ENCODE assay signal across 9 cellular contexts in the genomic region with DNA sequence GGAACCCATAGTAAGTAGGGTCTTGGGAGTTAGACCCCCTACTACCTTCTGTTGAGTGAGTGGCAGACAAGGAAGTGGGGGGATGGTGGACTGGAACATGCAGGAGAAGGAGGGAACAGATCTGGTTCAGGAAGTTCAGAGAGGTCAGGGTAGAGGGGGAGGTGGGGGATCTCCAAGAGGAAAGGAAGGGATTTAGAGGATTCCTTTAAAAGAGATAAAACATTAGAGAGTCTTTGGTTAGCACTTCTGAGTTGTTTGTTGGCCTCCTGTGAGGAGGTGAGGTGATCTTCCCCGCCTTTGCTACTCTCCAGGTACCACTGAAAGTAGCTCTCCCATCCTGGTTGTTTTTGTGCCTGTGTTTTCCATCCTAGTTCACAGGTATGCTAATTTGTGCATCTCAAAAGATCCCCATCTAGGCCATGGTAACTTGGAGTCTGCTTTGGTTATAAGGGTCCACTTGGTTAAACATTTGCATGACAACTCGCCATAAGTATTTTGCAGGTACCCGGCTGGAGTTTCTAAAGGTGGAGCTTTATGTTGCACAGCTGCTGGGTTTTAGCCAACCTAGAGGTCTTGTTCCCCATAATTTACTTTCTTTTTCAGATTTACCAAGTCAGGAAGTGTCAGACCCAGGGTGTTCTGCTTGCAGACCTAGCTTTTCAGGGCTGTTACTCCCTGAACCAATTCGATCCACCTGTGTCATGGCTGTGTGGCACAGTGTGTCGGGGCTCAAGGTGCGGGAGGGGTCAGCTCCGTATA.
DNase-seq lines count a peak whose midpoint lies in the region; ATAC-seq and TF ChIP-seq lines count a peak whose summit lies in the region.
"Had no signal": no experiment of that assay in that cellular context is flagged by ENCODE, and none has a peak within 500 bp of the region (broad histone marks: within the 10 kb centered on the region; RNA-seq: fewer than 3 reads in every experiment).

No MANE protein-coding gene starts in this region.

- H3K27me3 ChIP-seq in CD8-positive, alpha-beta memory T cell (ENCODE audit: insufficient read depth, low read length, poor library complexity, severe bottlenecking): no peaks in the 10 kb centered on the region
- no peaks in the 10 kb centered on the region for H3K27me3 ChIP-seq in neural progenitor cell
- no peaks in the 10 kb centered on the region for H3K27me3 ChIP-seq in body of pancreas
- H3K27me3 ChIP-seq in brain microvascular endothelial cell (replicated peaks): no peaks in the 10 kb centered on the region

- no peaks in the 10 kb centered on the region for H3K79me2 ChIP-seq in neural progenitor cell (ENCODE audit: low read depth)

- peaks cover 0 to 4% of the 10 kb centered on the region in 2 donors for H3K27me3 Mint-ChIP-seq in CD8-positive, alpha-beta memory T cell
- H3K27me3 Mint-ChIP-seq in T-helper 17 cell (no peaks in the 10 kb centered on the region), neural progenitor cell (ENCODE audit: insufficient read depth, low read depth) (peaks cover 3% of the 10 kb centered on the region)

- no peaks in the 10 kb centered on the region for H3K9me3 ChIP-seq in CD8-positive, alpha-beta memory T cell (ENCODE audit: low read length)
- H3K9me3 ChIP-seq in T-helper 17 cell (ENCODE audit: control insufficient read depth, low read length, poor library complexity, severe bottlenecking) (no peaks in the 10 kb centered on the region), neural progenitor cell (ENCODE audit: low read depth) (no peaks in the 10 kb centered on the region), body of pancreas (no peaks in the 10 kb centered on the region)

- H3K4me3 Mint-ChIP-seq in CD8-positive, alpha-beta memory T cell: peak overlapping the region in 3 of 7 donors; percentile 27 to 51 (median 34)
- H3K4me3 Mint-ChIP-seq in T-helper 17 cell (peak overlapping the region; percentile 66), neural progenitor cell (no peak overlapping the region)

- no peaks in the 10 kb centered on the region for H3K9me3 Mint-ChIP-seq in CD8-positive, alpha-beta memory T cell
- peaks cover 4% of the 10 kb centered on the region for H3K9me3 Mint-ChIP-seq in neural progenitor cell

- WGBS in body of pancreas, 2 donors: 63 to 75% methylated on average over 7 of the region's 7 CpGs

- peaks cover 0 to 5% (median 3%) of the 10 kb centered on the region in 3 donors for H3K36me3 Mint-ChIP-seq in CD8-positive, alpha-beta memory T cell
- H3K36me3 Mint-ChIP-seq in T-helper 17 cell (ENCODE audit: low read depth) (no peaks in the 10 kb centered on the region), neural progenitor cell (no peaks in the 10 kb centered on the region)

- H3K4me1 ChIP-seq in CD8-positive, alpha-beta memory T cell (ENCODE audit: insufficient read depth, low read length): peaks cover 50% of the 10 kb centered on the region
- H3K4me1 ChIP-seq in neural progenitor cell: peaks cover 6% of the 10 kb centered on the region
- H3K4me1 ChIP-seq in body of pancreas: no peaks in the 10 kb centered on the region

- no peaks in the 10 kb centered on the region for H3F3A ChIP-seq in neural progenitor cell (ENCODE audit: low read depth)

- H4K20me1 ChIP-seq in neural progenitor cell (ENCODE audit: low read depth): no peaks in the 10 kb centered on the region

- H3K36me3 ChIP-seq in CD8-positive, alpha-beta memory T cell (ENCODE audit: insufficient read depth, low read length): no peaks in the 10 kb centered on the region
- H3K36me3 ChIP-seq in neural progenitor cell (no peaks in the 10 kb centered on the region), body of pancreas (replicated peaks in 1 of 2; ENCODE audit: insufficient read depth in 1 of 2, low read depth in 2 of 2) (no peaks in the 10 kb centered on the region), brain microvascular endothelial cell (replicated peaks) (no peaks in the 10 kb centered on the region)

- intact Hi-C loops in body of pancreas (cut with DNase I): no loop called here

- no peak overlapping the region for H3K27ac ChIP-seq in CD8-positive, alpha-beta memory T cell (ENCODE audit: low read depth, low read length)
- no peak overlapping the region for H3K27ac ChIP-seq in neural progenitor cell
- no peak overlapping the region for H3K27ac ChIP-seq in body of pancreas
- H3K27ac ChIP-seq in brain microvascular endothelial cell: no peak overlapping the region

- DNase-seq in CD8-positive, alpha-beta memory T cell: peak in 1 of 5 donors; percentile 13
- DNase-seq in T-helper 17 cell (no peak), neural progenitor cell (ENCODE audit: low spot score) (no peak), body of pancreas (no peak), DMS 273 treated with DMSO at 0.1 percent for 48 hours (lab: John Stamatoyannopoulos, UW) (no peak), brain microvascular endothelial cell (no peak)
- DNase-seq: left ventricle myocardium superior had no signal

- CTCF ChIA-PET in CD8-positive, alpha-beta memory T cell (lab: Charles Lee): no interaction called here

- H3K4me2 ChIP-seq in neural progenitor cell: no peak overlapping the region

- peaks cover 36 to 67% (median 60%) of the 10 kb centered on the region in 3 donors for H3K4me1 Mint-ChIP-seq in CD8-positive, alpha-beta memory T cell
- peaks cover 31% of the 10 kb centered on the region for H3K4me1 Mint-ChIP-seq in T-helper 17 cell
- peaks cover 11% of the 10 kb centered on the region for H3K4me1 Mint-ChIP-seq in neural progenitor cell

- H3K27ac Mint-ChIP-seq in CD8-positive, alpha-beta memory T cell: peak overlapping the region in 5 of 8 donors; percentile 22 to 82 (median 77)
- no peak overlapping the region for H3K27ac Mint-ChIP-seq in T-helper 17 cell
- H3K27ac Mint-ChIP-seq in neural progenitor cell: no peak overlapping the region

- in situ Hi-C loops in brain microvascular endothelial cell (cut with HindIII; ENCODE audit: low pct_ligation_motif_present, low sequenced_read_pairs): no loop called here

- no peak overlapping the region for H3K9ac ChIP-seq in neural progenitor cell

- ATAC-seq in GM19025 (IDR thresholded peaks at IDR 0.05; ENCODE audit: low read depth, unreplicated experiment) (peak; percentile 82), HG02943 (IDR thresholded peaks at IDR 0.05; ENCODE audit: low read depth, unreplicated experiment) (peak; percentile 79), T-helper 17 cell (peak; percentile 39), body of pancreas (no peak)
- ATAC-seq: left ventricle myocardium superior had no signal

- H3K4me3 ChIP-seq in CD8-positive, alpha-beta memory T cell (ENCODE audit: low read length): no peak overlapping the region
- H3K4me3 ChIP-seq in neural progenitor cell: no peak overlapping the region
- no peak overlapping the region for H3K4me3 ChIP-seq in body of pancreas
- H3K4me3 ChIP-seq in brain microvascular endothelial cell (ENCODE audit: low read depth, low read length): no peak overlapping the region

- TF ChIP-seq CTCF in neural progenitor cell (IDR thresholded peaks at IDR 0.05) (no peak), body of pancreas (IDR thresholded peaks at IDR 0.05) (no peak), brain microvascular endothelial cell (IDR thresholded peaks at IDR 0.05; ENCODE audit: low read depth, low read length, missing control alignments) (no peak)

- POLR2A ChIA-PET in CD8-positive, alpha-beta memory T cell (lab: Charles Lee): interaction anchor here (0.5 kb wide), 1 partner anchor 1894 kb away, joined by 6 read pairs; no protein-coding TSS in a partner anchor

- no peak overlapping the region for H2AFZ ChIP-seq in neural progenitor cell (replicated peaks)

- TF ChIP-seq POLR2A in body of pancreas (IDR thresholded peaks at IDR 0.05): no peak

Comparison
In these comparisons a context has a peak if more than half of its experiments do, and no peak if none do; other contexts are left out.
1. H3K27ac Mint-ChIP-seq: peak in CD8-positive, alpha-beta memory T cell (5 of 8); none in T-helper 17 cell (single experiment) and neural progenitor cell (single experiment).